8 cellular contexts compared by ENCODE assay signal in the genomic region with DNA sequence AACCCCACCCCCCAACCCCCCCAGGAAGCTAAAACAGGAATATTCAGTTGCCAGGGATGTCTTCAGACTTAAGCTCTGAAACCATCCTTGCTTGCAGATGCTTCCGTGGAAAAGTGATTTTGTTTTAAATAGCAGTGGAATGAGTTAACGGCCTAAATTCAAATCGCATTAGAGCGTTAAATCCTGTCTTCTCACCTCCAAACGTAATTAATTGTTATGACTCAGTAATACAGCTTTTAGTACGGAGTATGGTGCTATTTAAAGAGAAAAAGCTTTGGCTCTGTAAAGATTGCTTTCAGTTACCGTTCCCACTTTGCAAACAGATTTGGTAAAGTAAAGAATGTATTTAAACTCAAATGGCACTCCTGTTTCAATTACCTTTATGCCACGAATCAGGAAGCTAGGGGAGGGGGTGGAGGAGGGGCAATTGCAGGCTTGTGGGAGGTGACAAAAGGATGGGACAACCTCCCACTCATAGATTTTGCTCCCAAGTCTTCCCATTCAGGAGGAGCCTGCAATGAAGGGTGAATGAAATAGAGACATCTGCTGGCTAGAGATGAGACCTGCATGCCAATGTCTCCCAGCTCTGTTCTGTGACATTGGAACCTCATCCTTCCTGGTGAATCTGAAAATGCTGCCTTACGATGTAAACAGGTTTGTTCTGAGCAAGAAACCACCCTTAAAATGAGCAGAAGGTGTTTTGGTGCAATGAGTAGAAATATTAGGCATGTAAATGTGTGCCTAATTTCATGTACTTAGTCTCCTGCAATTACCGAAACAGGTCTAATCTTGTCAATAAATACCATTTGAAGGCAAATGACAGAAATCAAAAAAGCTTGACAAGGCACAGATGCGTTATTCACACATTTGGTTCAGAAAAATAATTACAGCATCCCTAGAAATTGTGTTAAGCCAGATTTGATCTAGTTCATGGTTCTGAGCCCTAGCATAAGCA. TPM values are rescaled to one million over a fixed set of nuclear protein-coding genes. Genes with fewer than 3 reads are reported as not detected.
A peak's percentile ranks its signal among the peaks of the same experiment; 100 is the strongest.
DNase-seq lines count a peak whose midpoint lies in the region; ATAC-seq, FAIRE-seq and TF ChIP-seq lines count a peak whose summit lies in the region.

No MANE protein-coding gene starts in this region.

- BruUV-seq in K562 (replicated peaks; lab: Mats Ljungman, UMichigan): no TSS peak

- no peak overlapping the region for H3K4me3 ChIP-seq in K562
- H3K4me3 ChIP-seq in skeletal muscle cell (ENCODE audit: low read depth, low read length): peak overlapping the region; percentile 35

- H4K20me1 ChIP-seq in K562 (replicated peaks; ENCODE audit: control insufficient read depth, insufficient read depth, low read length): no peaks in the 10 kb centered on the region

- H3K9me3 ChIP-seq in K562 (replicated peaks; ENCODE audit: control insufficient read depth, insufficient read depth, low read depth, low read length): no peaks in the 10 kb centered on the region

- ATAC-seq in GM18868 (IDR thresholded peaks at IDR 0.05; ENCODE audit: unreplicated experiment) (peak; percentile 74), HG03342 (IDR thresholded peaks at IDR 0.05; ENCODE audit: unreplicated experiment) (peak; percentile 73), K562 (peak; percentile 87), HG02678 (IDR thresholded peaks at IDR 0.05; ENCODE audit: unreplicated experiment) (no peak)

- POLR2A ChIA-PET in K562 (lab: Yijun Ruan, JAX): no interaction called here

- TF ChIP-seq POLR2A in K562 (conservative IDR thresholded peaks at IDR 0.05): no peak

- TF ChIP-seq EP300 in K562 (IDR thresholded peaks at IDR 0.05; ENCODE audit: low read length): no peak

- in situ Hi-C loops in K562 (cut with MboI): no loop called here

- H3K27ac ChIP-seq in K562 (ENCODE audit: extremely low read depth, low read depth, low read length): no peak overlapping the region

- no peaks in the 10 kb centered on the region for H3K36me3 ChIP-seq in K562 (ENCODE audit: control insufficient read depth, insufficient read depth, low read length)

- H3K4me2 ChIP-seq in K562 (ENCODE audit: insufficient read depth, low read length): no peak overlapping the region

- peak; percentile 23 to 57 (median 48); a peak in 5 of 6 replicates for TF ChIP-seq CTCF in K562 (IDR thresholded peaks at IDR 0.05 in 2 of 3, conservative IDR thresholded peaks at IDR 0.05 in 1 of 3; ENCODE audit: insufficient read depth in 2 of 3, low read depth in 1 of 3, low read length in 3 of 3)

- CTCF ChIA-PET in K562 (lab: Yijun Ruan, JAX; ENCODE audit: low intra/inter-chr PET ratio): interaction anchor here (0.7 kb wide), 1 partner anchor 333 kb away, joined by 3 read pairs; no protein-coding TSS in a partner anchor

- no peak overlapping the region for H2AFZ ChIP-seq in K562 (ENCODE audit: low read depth, low read length)

- H3K4me1 ChIP-seq in K562 (replicated peaks in 1 of 2; ENCODE audit: control insufficient read depth in 2 of 2, insufficient read depth in 2 of 2, low read length in 2 of 2): no peaks in the 10 kb centered on the region

- peak; percentile 42 for FAIRE-seq in K562 (lab: Jason Lieb, UNC)

- H3K79me2 ChIP-seq in K562 (ENCODE audit: control insufficient read depth, insufficient read depth, low read length): no peaks in the 10 kb centered on the region

- WGBS in K562 (ENCODE audit: insufficient coverage, low coverage, missing lambda C conversion rate): under 1% methylated on average over 11 of the region's 11 CpGs

- intact Hi-C loops in K562 (cut with micrococcal nuclease): loop anchor here (5.0 kb wide), 1 partner anchor 1381 kb away; no protein-coding TSS in a partner anchor

- TF ChIP-seq RAD21 in K562 (CRISPR knock-in tag; conservative IDR thresholded peaks at IDR 0.05 in 1 of 2, IDR thresholded peaks at IDR 0.05 in 1 of 2): peak; percentile 11 to 45; a peak in 2 of 4 replicates

- H3K9ac ChIP-seq in K562 (ENCODE audit: insufficient read depth in 1 of 2, low read depth in 2 of 2, low read length in 2 of 2): no peak overlapping the region

- DNase-seq in AML-193 (lab: John Stamatoyannopoulos, UW) (peak; percentile 17 to 24), NCI-H226 (peak; percentile 42), K562 (ENCODE audit: extremely low read depth in 1 of 4, low spot score in 3 of 4) (peak; percentile 16 to 27 (median 19)), iPS DF 4.7 (ENCODE audit: extremely low read depth, low spot score) (peak; percentile 82), skeletal muscle cell (ENCODE audit: low read depth) (peak; percentile 55)

- no peaks in the 10 kb centered on the region for H3K27me3 ChIP-seq in K562 (ENCODE audit: control insufficient read depth in 2 of 2, insufficient read depth in 2 of 2, low read length in 2 of 2)

- H3K9me1 ChIP-seq in K562 (ENCODE audit: control insufficient read depth, insufficient read depth, low read length): no peaks in the 10 kb centered on the region

TF ChIP-seq in K562, 482 proteins besides CTCF, POLR2A, EP300 and RAD21:
- TF ChIP-seq, protein P1, sequence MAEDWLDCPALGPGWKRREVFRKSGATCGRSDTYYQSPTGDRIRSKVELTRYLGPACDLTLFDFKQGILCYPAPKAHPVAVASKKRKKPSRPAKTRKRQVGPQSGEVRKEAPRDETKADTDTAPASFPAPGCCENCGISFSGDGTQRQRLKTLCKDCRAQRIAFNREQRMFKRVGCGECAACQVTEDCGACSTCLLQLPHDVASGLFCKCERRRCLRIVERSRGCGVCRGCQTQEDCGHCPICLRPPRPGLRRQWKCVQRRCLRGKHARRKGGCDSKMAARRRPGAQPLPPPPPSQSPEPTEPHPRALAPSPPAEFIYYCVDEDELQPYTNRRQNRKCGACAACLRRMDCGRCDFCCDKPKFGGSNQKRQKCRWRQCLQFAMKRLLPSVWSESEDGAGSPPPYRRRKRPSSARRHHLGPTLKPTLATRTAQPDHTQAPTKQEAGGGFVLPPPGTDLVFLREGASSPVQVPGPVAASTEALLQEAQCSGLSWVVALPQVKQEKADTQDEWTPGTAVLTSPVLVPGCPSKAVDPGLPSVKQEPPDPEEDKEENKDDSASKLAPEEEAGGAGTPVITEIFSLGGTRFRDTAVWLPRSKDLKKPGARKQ (CRISPR knock-in tag; IDR thresholded peaks at IDR 0.05): no peak
- TF ChIP-seq ELF1 (tag; IDR thresholded peaks at IDR 0.05): no peak
- TF ChIP-seq FOXA1 (IDR thresholded peaks at IDR 0.05; ENCODE audit: borderline replicate concordance): no peak

RNA-seq across cellular contexts. Expression of a gene that starts 2.6 kb away (rescaled TPM):
- not detected in 2 replicates for total RNA-seq in K562 (2011; cell fraction: chromatin; rRNA removed; ENCODE audit: low replicate concordance)
- not detected in 2 replicates for total RNA-seq in K562 (2011; cell fraction: nucleolus; rRNA removed)
- not detected in 2 replicates for total RNA-seq in K562 (2011; cell fraction: nucleoplasm; rRNA removed)
- total RNA-seq in K562 (2014; rRNA removed) (not detected in 2 replicates), K562 (2014; rRNA removed; fragmentation: Illumina TruSeq; extraction: Trizol) (not detected in 2 replicates), K562 (2015; rRNA removed; fragmentation: Illumina TruSeq; extraction: Trizol) (not detected in 2 replicates), K562 (2021) (0.20 TPM in 1 of 2 replicates, not detected in the other)
- polyA plus RNA-seq in K562 (2011; rRNA removed) (not detected in 2 replicates), K562 (2014; fragmentation: Illumina TruSeq; extraction: Trizol) (not detected in 2 replicates), K562 (2014; fragmentation: Nextera tagmentation; extraction: Ambion mirVana) (not detected), K562 (2014; rRNA removed) (not detected in 2 replicates)
- not detected in 2 replicates for polyA plus RNA-seq in K562 (2011; cell fraction: cytosol; rRNA removed)
- polyA plus RNA-seq in K562 (2011; cell fraction: nucleus; rRNA removed): not detected in 2 replicates
- polyA plus RNA-seq in K562 (2012): not detected in 2 replicates
- not detected in 2 replicates for polyA minus RNA-seq in K562 (2011; rRNA and poly(A)+ RNA removed)
- not detected in 2 replicates for polyA minus RNA-seq in K562 (2011; cell fraction: cytosol; rRNA and poly(A)+ RNA removed)
- not detected in 2 replicates for polyA minus RNA-seq in K562 (2011; cell fraction: nucleus; rRNA and poly(A)+ RNA removed)

Comparison
In these comparisons a context has a peak if more than half of its experiments do, and no peak if none do; other contexts are left out.
1. DNase-seq: peak in every context shown above with its lines; median percentile 82 in iPS DF 4.7; 55 in skeletal muscle cell; 42 in NCI-H226; 20 in AML-193; 19 in K562.